ENCODE assay signal across 24 cellular contexts in the genomic region with DNA sequence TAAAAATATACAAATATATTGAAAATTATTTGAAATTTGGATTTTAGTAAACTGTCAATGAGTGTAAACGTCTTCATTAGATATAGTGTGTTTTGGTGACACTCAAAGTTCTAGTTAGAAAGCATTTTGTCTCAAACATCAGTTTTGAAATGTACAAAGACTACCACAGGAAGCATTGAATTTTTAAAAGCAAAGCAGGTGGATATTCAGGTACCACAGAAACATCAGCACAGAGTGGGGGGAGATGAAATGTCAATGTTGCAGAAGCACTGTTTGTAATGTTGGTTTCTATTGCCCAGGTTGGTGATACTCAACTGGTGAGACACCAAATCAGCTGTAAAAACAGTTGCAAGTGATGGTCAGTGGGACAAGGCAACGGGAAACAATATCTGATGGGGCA.
DNase-seq lines count a peak whose midpoint lies in the region; ATAC-seq, FAIRE-seq and TF ChIP-seq lines count a peak whose summit lies in the region.
"Had no signal": no experiment of that assay in that cellular context is flagged by ENCODE, and none has a peak within 500 bp of the region (broad histone marks: within the 10 kb centered on the region; RNA-seq: fewer than 3 reads in every experiment).

No MANE protein-coding gene starts in this region.

- DNase-seq in CD8-positive, alpha-beta T cell: no peak
- DNase-seq in GM12891 (ENCODE audit: insufficient read length, low spot score) (no peak), T-helper 2 cell (no peak), WTC11 (ENCODE audit: low spot score) (no peak)
- DNase-seq in naive thymus-derived CD8-positive, alpha-beta T cell: no peak
- no peak for DNase-seq in stimulated activated CD4-positive, alpha-beta T cell treated with anti-CD3 and anti-CD28 coated beads, Interleukin-4, amount 100 ng/mL, for 24 hours
- DNase-seq: 8988T; ACHN; AML-193; BE2C; Calu3; CD4-positive, alpha-beta T cell; COR-L47; DMS53; DMS79 treated with DMSO at 0.1 percent for 48 hours; GM23248; H7; HCEC 1CT had no signal

- POLR2A ChIA-PET in CD8-positive, alpha-beta T cell (lab: Charles Lee): interaction anchor here (2.8 kb wide), 1 partner anchor 9 kb away, joined by 6 read pairs; no protein-coding TSS in a partner anchor
- POLR2A ChIA-PET in naive thymus-derived CD8-positive, alpha-beta T cell (lab: Charles Lee): interaction anchor here (1.4 to 1.7 kb wide), 3 partner anchors 10 to 136 kb away, joined by 3 to 9 read pairs (median 8); a partner anchor contains a TSS
- POLR2A ChIA-PET in WTC11 (lab: Charles Lee): no interaction called here

- H3K4me1 Mint-ChIP-seq in CD8-positive, alpha-beta T cell (ENCODE audit: low read depth): peaks cover 24% of the 10 kb centered on the region
- peaks cover 15 to 30% (median 17%) of the 10 kb centered on the region in 4 donors for H3K4me1 Mint-ChIP-seq in naive thymus-derived CD8-positive, alpha-beta T cell
- peaks cover 28% of the 10 kb centered on the region for H3K4me1 Mint-ChIP-seq in WTC11
- H3K4me1 Mint-ChIP-seq: CD14-positive monocyte had no signal

- no peak overlapping the region for H3K27ac ChIP-seq in CD8-positive, alpha-beta T cell (ENCODE audit: low read depth, low read length)
- H3K27ac ChIP-seq in KOPT-K1 (ENCODE audit: low read depth, low read length, poor library complexity, severe bottlenecking): peak overlapping the region; percentile 40
- H3K27ac ChIP-seq: A549; BLaER1 treated with 17β-estradiol and CSF1 and Interleukin-3, amounts not matched to agents 10 nM and 100 nM; GM23248 had no signal

- H3K27me3 Mint-ChIP-seq in CD8-positive, alpha-beta T cell (ENCODE audit: low read depth): no peaks in the 10 kb centered on the region
- H3K27me3 Mint-ChIP-seq in naive thymus-derived CD8-positive, alpha-beta T cell: no peaks in the 10 kb centered on the region
- no peaks in the 10 kb centered on the region for H3K27me3 Mint-ChIP-seq in WTC11 (ENCODE audit: low read depth)
- H3K27me3 Mint-ChIP-seq: CD4-positive, alpha-beta T cell had no signal

- H3K9me3 ChIP-seq in CD8-positive, alpha-beta T cell (ENCODE audit: low read length): no peaks in the 10 kb centered on the region
- H3K9me3 ChIP-seq in KOPT-K1 (ENCODE audit: insufficient read depth, low read length, poor library complexity, severe bottlenecking): no peaks in the 10 kb centered on the region
- H3K9me3 ChIP-seq: A549, BE2C had no signal

- intact Hi-C loops in CD8-positive, alpha-beta T cell (cut with DNase I, micrococcal nuclease): loop anchor here in 1 of 2 experiments (2.0 kb wide), 1 partner anchor 14 kb away; no protein-coding TSS in a partner anchor

- H3K9me3 Mint-ChIP-seq in CD8-positive, alpha-beta T cell: peaks cover 2% of the 10 kb centered on the region
- H3K9me3 Mint-ChIP-seq in naive thymus-derived CD8-positive, alpha-beta T cell: peaks cover 0 to 11% (median 0%) of the 10 kb centered on the region in 9 donors
- H3K9me3 Mint-ChIP-seq in WTC11: no peaks in the 10 kb centered on the region
- H3K9me3 Mint-ChIP-seq: CD4-positive, alpha-beta T cell had no signal

- FAIRE-seq in GM12891 (lab: Jason Lieb, UNC): peak; percentile 67
- FAIRE-seq: A549, G401.6, H1 had no signal

- no peak overlapping the region for H3K4me3 Mint-ChIP-seq in CD8-positive, alpha-beta T cell
- peak overlapping the region in 1 of 10 donors; percentile 16 for H3K4me3 Mint-ChIP-seq in naive thymus-derived CD8-positive, alpha-beta T cell
- no peak overlapping the region for H3K4me3 Mint-ChIP-seq in WTC11
- H3K4me3 Mint-ChIP-seq: CD14-positive monocyte; CD4-positive, alpha-beta T cell had no signal

- no peaks in the 10 kb centered on the region for H3K27me3 ChIP-seq in CD8-positive, alpha-beta T cell (ENCODE audit: insufficient read depth, low read length)
- H3K27me3 ChIP-seq: BE2C; BLaER1 treated with 17β-estradiol and CSF1 and Interleukin-3, amounts not matched to agents 10 nM and 100 nM had no signal

- no peaks in the 10 kb centered on the region for H3K4me1 ChIP-seq in CD8-positive, alpha-beta T cell (ENCODE audit: insufficient read depth, low read length)
- H3K4me1 ChIP-seq: A549, BE2C had no signal

- H3K27ac Mint-ChIP-seq in CD8-positive, alpha-beta T cell: peak overlapping the region; percentile 1
- peak overlapping the region in 8 of 10 donors; percentile 1 to 75 (median 62) for H3K27ac Mint-ChIP-seq in naive thymus-derived CD8-positive, alpha-beta T cell
- no peak overlapping the region for H3K27ac Mint-ChIP-seq in WTC11
- H3K27ac Mint-ChIP-seq: CD14-positive monocyte; CD4-positive, alpha-beta T cell had no signal

- H3K36me3 ChIP-seq in CD8-positive, alpha-beta T cell (ENCODE audit: insufficient read depth, low read length): no peaks in the 10 kb centered on the region
- H3K36me3 ChIP-seq in KOPT-K1 (ENCODE audit: insufficient read depth, low read length): 0 out of 2 replicates have a peak, but pooled peaks cover 8% of the 10 kb centered on the region
- H3K36me3 ChIP-seq: BE2C; BLaER1 treated with 17β-estradiol and CSF1 and Interleukin-3, amounts not matched to agents 10 nM and 100 nM had no signal

- no peak overlapping the region for H3K4me3 ChIP-seq in CD8-positive, alpha-beta T cell (ENCODE audit: low read depth, low read length)
- H3K4me3 ChIP-seq: A549; BLaER1 treated with 17β-estradiol and CSF1 and Interleukin-3, amounts not matched to agents 10 nM and 100 nM; GM23248 had no signal

- peak; percentile 31 for ATAC-seq in CD8-positive, alpha-beta T cell
- peak; percentile 61 to 64 for ATAC-seq in naive thymus-derived CD8-positive, alpha-beta T cell
- ATAC-seq in WTC11: no peak
- ATAC-seq: A549 had no signal

- TF ChIP-seq CTCF in CD8-positive, alpha-beta T cell (IDR thresholded peaks at IDR 0.05): no peak
- TF ChIP-seq CTCF in WTC11 (IDR thresholded peaks at IDR 0.05): no peak

- CTCF ChIA-PET in CD8-positive, alpha-beta T cell (lab: Charles Lee): interaction anchor here (1.0 to 1.4 kb wide), 3 partner anchors 70 to 216 kb away, joined by 3 to 4 read pairs (median 3); no protein-coding TSS in a partner anchor
- CTCF ChIA-PET in WTC11 (lab: Charles Lee): no interaction called here

- peaks cover 8% of the 10 kb centered on the region for H3K36me3 Mint-ChIP-seq in CD8-positive, alpha-beta T cell
- peaks cover 5 to 23% (median 15%) of the 10 kb centered on the region in 3 donors for H3K36me3 Mint-ChIP-seq in naive thymus-derived CD8-positive, alpha-beta T cell
- H3K36me3 Mint-ChIP-seq in WTC11: no peaks in the 10 kb centered on the region
- H3K36me3 Mint-ChIP-seq: CD14-positive monocyte had no signal

- TF ChIP-seq POLR2A in GM12891 (IDR thresholded peaks at IDR 0.05; ENCODE audit: low read depth, low read length): no peak

TF ChIP-seq in GM12891, 5 proteins besides CTCF, POLR2A, EP300 and RAD21:
- TF ChIP-seq SPI1 (IDR thresholded peaks at IDR 0.05; ENCODE audit: low read depth, low read length) (no peak), POLR2AphosphoS5 (IDR thresholded peaks at IDR 0.05; ENCODE audit: low read depth, low read length) (no peak), PAX5 (IDR thresholded peaks at IDR 0.05; ENCODE audit: insufficient read depth, low read length, severe bottlenecking) (no peak), TAF1 (IDR thresholded peaks at IDR 0.05; ENCODE audit: low read depth, low read length) (no peak), POU2F2 (IDR thresholded peaks at IDR 0.05; ENCODE audit: low read depth, low read length) (no peak)

TF ChIP-seq in WTC11, 78 proteins besides CTCF, POLR2A, EP300 and RAD21 (continues in another document):
- TF ChIP-seq CREB1 (CRISPR knock-in tag; IDR thresholded peaks at IDR 0.05): no peak
- no peak for TF ChIP-seq TEAD1 (CRISPR knock-in tag; IDR thresholded peaks at IDR 0.05)
- no peak for TF ChIP-seq FOXK1 (CRISPR knock-in tag; IDR thresholded peaks at IDR 0.05)
- TF ChIP-seq, protein P1, sequence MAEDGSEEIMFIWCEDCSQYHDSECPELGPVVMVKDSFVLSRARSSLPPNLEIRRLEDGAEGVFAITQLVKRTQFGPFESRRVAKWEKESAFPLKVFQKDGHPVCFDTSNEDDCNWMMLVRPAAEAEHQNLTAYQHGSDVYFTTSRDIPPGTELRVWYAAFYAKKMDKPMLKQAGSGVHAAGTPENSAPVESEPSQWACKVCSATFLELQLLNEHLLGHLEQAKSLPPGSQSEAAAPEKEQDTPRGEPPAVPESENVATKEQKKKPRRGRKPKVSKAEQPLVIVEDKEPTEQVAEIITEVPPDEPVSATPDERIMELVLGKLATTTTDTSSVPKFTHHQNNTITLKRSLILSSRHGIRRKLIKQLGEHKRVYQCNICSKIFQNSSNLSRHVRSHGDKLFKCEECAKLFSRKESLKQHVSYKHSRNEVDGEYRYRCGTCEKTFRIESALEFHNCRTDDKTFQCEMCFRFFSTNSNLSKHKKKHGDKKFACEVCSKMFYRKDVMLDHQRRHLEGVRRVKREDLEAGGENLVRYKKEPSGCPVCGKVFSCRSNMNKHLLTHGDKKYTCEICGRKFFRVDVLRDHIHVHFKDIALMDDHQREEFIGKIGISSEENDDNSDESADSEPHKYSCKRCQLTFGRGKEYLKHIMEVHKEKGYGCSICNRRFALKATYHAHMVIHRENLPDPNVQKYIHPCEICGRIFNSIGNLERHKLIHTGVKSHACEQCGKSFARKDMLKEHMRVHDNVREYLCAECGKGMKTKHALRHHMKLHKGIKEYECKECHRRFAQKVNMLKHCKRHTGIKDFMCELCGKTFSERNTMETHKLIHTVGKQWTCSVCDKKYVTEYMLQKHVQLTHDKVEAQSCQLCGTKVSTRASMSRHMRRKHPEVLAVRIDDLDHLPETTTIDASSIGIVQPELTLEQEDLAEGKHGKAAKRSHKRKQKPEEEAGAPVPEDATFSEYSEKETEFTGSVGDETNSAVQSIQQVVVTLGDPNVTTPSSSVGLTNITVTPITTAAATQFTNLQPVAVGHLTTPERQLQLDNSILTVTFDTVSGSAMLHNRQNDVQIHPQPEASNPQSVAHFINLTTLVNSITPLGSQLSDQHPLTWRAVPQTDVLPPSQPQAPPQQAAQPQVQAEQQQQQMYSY (CRISPR knock-in tag; IDR thresholded peaks at IDR 0.05): no peak
- TF ChIP-seq, protein P2, sequence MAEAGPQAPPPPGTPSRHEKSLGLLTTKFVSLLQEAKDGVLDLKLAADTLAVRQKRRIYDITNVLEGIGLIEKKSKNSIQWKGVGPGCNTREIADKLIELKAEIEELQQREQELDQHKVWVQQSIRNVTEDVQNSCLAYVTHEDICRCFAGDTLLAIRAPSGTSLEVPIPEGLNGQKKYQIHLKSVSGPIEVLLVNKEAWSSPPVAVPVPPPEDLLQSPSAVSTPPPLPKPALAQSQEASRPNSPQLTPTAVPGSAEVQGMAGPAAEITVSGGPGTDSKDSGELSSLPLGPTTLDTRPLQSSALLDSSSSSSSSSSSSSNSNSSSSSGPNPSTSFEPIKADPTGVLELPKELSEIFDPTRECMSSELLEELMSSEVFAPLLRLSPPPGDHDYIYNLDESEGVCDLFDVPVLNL (CRISPR knock-in tag; IDR thresholded peaks at IDR 0.05; ENCODE audit: borderline replicate concordance, low read depth): no peak
- TF ChIP-seq, protein P3, sequence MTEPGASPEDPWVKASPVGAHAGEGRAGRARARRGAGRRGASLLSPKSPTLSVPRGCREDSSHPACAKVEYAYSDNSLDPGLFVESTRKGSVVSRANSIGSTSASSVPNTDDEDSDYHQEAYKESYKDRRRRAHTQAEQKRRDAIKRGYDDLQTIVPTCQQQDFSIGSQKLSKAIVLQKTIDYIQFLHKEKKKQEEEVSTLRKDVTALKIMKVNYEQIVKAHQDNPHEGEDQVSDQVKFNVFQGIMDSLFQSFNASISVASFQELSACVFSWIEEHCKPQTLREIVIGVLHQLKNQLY (CRISPR knock-in tag; IDR thresholded peaks at IDR 0.05): no peak
